ENCODE assay signal across 27 cellular contexts in the genomic region with DNA sequence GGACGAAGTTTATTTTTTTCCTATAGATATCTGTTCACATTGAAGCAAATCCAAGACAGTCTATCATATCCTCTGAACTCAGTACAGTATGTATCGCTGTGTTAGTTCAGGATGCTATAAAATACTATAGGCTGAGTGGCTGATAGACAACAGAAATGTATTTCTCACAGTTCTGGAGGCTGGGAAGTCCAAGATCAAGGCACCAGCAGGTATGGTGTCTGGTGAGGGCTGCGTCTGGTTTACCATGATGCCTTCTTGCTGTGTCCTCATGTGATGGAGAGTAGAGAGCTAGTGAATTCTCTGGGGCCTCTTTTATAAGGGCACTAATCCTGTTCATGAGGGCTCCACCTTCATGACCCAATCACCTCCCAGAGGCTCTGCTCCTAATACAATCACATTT.
"Had no signal": no experiment of that assay in that cellular context is flagged by ENCODE, and none has a peak within 500 bp of the region (broad histone marks: within the 10 kb centered on the region; RNA-seq: fewer than 3 reads in every experiment).

No MANE protein-coding gene starts in this region.

- H3K9me3 ChIP-seq: ascending aorta, breast epithelium, colonic mucosa had no signal

- H3K27me3 ChIP-seq: ascending aorta, cardiac muscle cell, colonic mucosa had no signal

- H3K9me3 Mint-ChIP-seq: activated CD4-positive, alpha-beta memory T cell treated with anti-CD3 and anti-CD28 coated beads for 36 hours; activated CD4-positive, alpha-beta T cell treated with anti-CD3 and anti-CD28 coated beads, Interleukin-2, amount 10 ng/mL, durations not matched to agents 24 days and 14 days; activated naive CD4-positive, alpha-beta T cell treated with anti-CD3 and anti-CD28 coated beads, Interleukin-2, amount 10 ng/mL, durations not matched to agents 7 days and 5 days; activated naive CD4-positive, alpha-beta T cell treated with anti-CD3 and anti-CD28 coated beads, Interleukin-2, amount 50 U/mL, for 72 hours; activated naive CD8-positive, alpha-beta T cell treated with anti-CD3 and anti-CD28 coated beads, Interleukin-2, amount 10 ng/mL, durations not matched to agents 7 days and 5 days; activated T-cell treated with anti-CD3 and anti-CD28 coated beads, Interleukin-2, amount 50 U/mL, for 72 hours; brain had no signal

- H3K27ac Mint-ChIP-seq: activated CD4-positive, alpha-beta memory T cell treated with anti-CD3 and anti-CD28 coated beads for 36 hours; activated CD4-positive, alpha-beta T cell treated with anti-CD3 and anti-CD28 coated beads for 36 hours; activated CD4-positive, alpha-beta T cell treated with anti-CD3 and anti-CD28 coated beads, Interleukin-2, amount 10 ng/mL, durations not matched to agents 24 days and 14 days; activated CD8-positive, alpha-beta memory T cell treated with anti-CD3 and anti-CD28 coated beads, Interleukin-2, amount 10 ng/mL, durations not matched to agents 7 days and 5 days; activated CD8-positive, alpha-beta T cell treated with anti-CD3 and anti-CD28 coated beads, Interleukin-2, amount 10 ng/mL, durations not matched to agents 7 days and 5 days; activated naive CD4-positive, alpha-beta T cell treated with anti-CD3 and anti-CD28 coated beads, Interleukin-2, amount 10 ng/mL, durations not matched to agents 7 days and 5 days; activated naive CD4-positive, alpha-beta T cell treated with anti-CD3 and anti-CD28 coated beads, Interleukin-2, amount 50 U/mL, for 72 hours; activated naive CD8-positive, alpha-beta T cell treated with anti-CD3 and anti-CD28 coated beads, Interleukin-2, amount 10 ng/mL, durations not matched to agents 7 days and 5 days; activated T-cell treated with anti-CD3 and anti-CD28 coated beads, Interleukin-2, amount 50 U/mL, for 72 hours; brain had no signal

- H3K4me1 ChIP-seq: breast epithelium had no signal

- H3K4me3 Mint-ChIP-seq: activated CD4-positive, alpha-beta memory T cell treated with anti-CD3 and anti-CD28 coated beads for 36 hours; activated CD4-positive, alpha-beta T cell treated with anti-CD3 and anti-CD28 coated beads for 36 hours; activated CD4-positive, alpha-beta T cell treated with anti-CD3 and anti-CD28 coated beads, Interleukin-2, amount 10 ng/mL, durations not matched to agents 24 days and 14 days; activated CD8-positive, alpha-beta memory T cell treated with anti-CD3 and anti-CD28 coated beads, Interleukin-2, amount 10 ng/mL, durations not matched to agents 7 days and 5 days; activated CD8-positive, alpha-beta T cell treated with anti-CD3 and anti-CD28 coated beads, Interleukin-2, amount 10 ng/mL, durations not matched to agents 7 days and 5 days; activated naive CD4-positive, alpha-beta T cell treated with anti-CD3 and anti-CD28 coated beads, Interleukin-2, amount 10 ng/mL, durations not matched to agents 7 days and 5 days; activated naive CD8-positive, alpha-beta T cell treated with anti-CD3 and anti-CD28 coated beads, Interleukin-2, amount 10 ng/mL, durations not matched to agents 7 days and 5 days; activated T-cell treated with anti-CD3 and anti-CD28 coated beads, Interleukin-2, amount 50 U/mL, for 72 hours; brain had no signal

- H3K36me3 Mint-ChIP-seq: activated CD4-positive, alpha-beta memory T cell treated with anti-CD3 and anti-CD28 coated beads for 36 hours; activated CD8-positive, alpha-beta memory T cell treated with anti-CD3 and anti-CD28 coated beads, Interleukin-2, amount 10 ng/mL, durations not matched to agents 7 days and 5 days; activated naive CD4-positive, alpha-beta T cell treated with anti-CD3 and anti-CD28 coated beads, Interleukin-2, amount 10 ng/mL, durations not matched to agents 7 days and 5 days; activated naive CD4-positive, alpha-beta T cell treated with anti-CD3 and anti-CD28 coated beads, Interleukin-2, amount 50 U/mL, for 72 hours; activated naive CD8-positive, alpha-beta T cell treated with anti-CD3 and anti-CD28 coated beads, Interleukin-2, amount 10 ng/mL, durations not matched to agents 7 days and 5 days; brain had no signal

- H3K36me3 ChIP-seq: ascending aorta, breast epithelium, cardiac muscle cell, colonic mucosa had no signal

- ATAC-seq: activated CD4-positive, alpha-beta T cell treated with anti-CD3 and anti-CD28 coated beads for 36 hours; activated CD8-positive, alpha-beta memory T cell treated with anti-CD3 and anti-CD28 coated beads, Interleukin-2, amount 10 ng/mL, durations not matched to agents 7 days and 5 days; activated CD8-positive, alpha-beta T cell treated with anti-CD3 and anti-CD28 coated beads, Interleukin-2, amount 10 ng/mL, durations not matched to agents 7 days and 5 days; activated naive CD4-positive, alpha-beta T cell treated with anti-CD3 and anti-CD28 coated beads, Interleukin-2, amount 50 U/mL, for 72 hours; activated T-cell treated with anti-CD3 and anti-CD28 coated beads, Interleukin-2, amount 50 U/mL, for 72 hours had no signal

- H3K27ac ChIP-seq: ascending aorta, breast epithelium, cardiac muscle cell, colonic mucosa, epithelial cell of prostate had no signal

- H3K4me3 ChIP-seq: ascending aorta, breast epithelium, cardiac muscle cell, colonic mucosa had no signal

- DNase-seq: activated CD4-positive, alpha-beta memory T cell treated with anti-CD3 and anti-CD28 coated beads for 36 hours; activated CD4-positive, alpha-beta T cell treated with anti-CD3 and anti-CD28 coated beads for 36 hours; activated CD4-positive, alpha-beta T cell treated with anti-CD3 and anti-CD28 coated beads, Interleukin-2, amount 10 ng/mL, durations not matched to agents 24 days and 14 days; activated CD4-positive, CD25-positive, alpha-beta regulatory T cell; activated CD4-positive, CD25-positive, alpha-beta regulatory T cell treated with anti-CD3 and anti-CD28 coated beads, Interleukin-2, amount 50 U/mL, for 72 hours; activated CD8-positive, alpha-beta memory T cell treated with anti-CD3 and anti-CD28 coated beads, Interleukin-2, amount 10 ng/mL, durations not matched to agents 7 days and 5 days; activated CD8-positive, alpha-beta memory T cell treated with anti-CD3 and anti-CD28 coated beads, Interleukin-2, amount 50 U/mL, for 4 hours; activated CD8-positive, alpha-beta T cell treated with anti-CD3 and anti-CD28 coated beads, Interleukin-2, amount 10 ng/mL, durations not matched to agents 7 days and 5 days; activated gamma-delta T cell; activated naive CD4-positive, alpha-beta T cell; activated naive CD4-positive, alpha-beta T cell treated with anti-CD3 and anti-CD28 coated beads, Interleukin-2, amount 10 ng/mL, durations not matched to agents 7 days and 5 days; activated naive CD8-positive, alpha-beta T cell treated with anti-CD3 and anti-CD28 coated beads, Interleukin-2, amount 10 ng/mL, durations not matched to agents 7 days and 5 days; activated T-cell treated with anti-CD3 and anti-CD28 coated beads, Interleukin-2, amount 50 U/mL, for 1 hour; activated T-cell treated with anti-CD3 and anti-CD28 coated beads, Interleukin-2, amount 50 U/mL, for 72 hours; central memory CD4-positive, alpha-beta T cell; cerebellar nuclear complex; colonic mucosa; effector CD8-positive, alpha-beta T cell; foreskin fibroblast; head of caudate nucleus; T-helper 2 cell had no signal
